ENCODE assay signal across 10 cellular contexts in genomic region chr12:19894803-19895202, GRCh38.
A peak's percentile ranks its signal among the peaks of the same experiment; 100 is the strongest.
DNase-seq lines count a peak whose midpoint lies in the region; ATAC-seq and TF ChIP-seq lines count a peak whose summit lies in the region.
"Had no signal": no experiment of that assay in that cellular context is flagged by ENCODE, and none has a peak within 500 bp of the region (broad histone marks: within the 10 kb centered on the region; RNA-seq: fewer than 3 reads in every experiment).

No MANE protein-coding gene starts in this region.

- H3K36me3 ChIP-seq in ascending aorta (no peaks in the 10 kb centered on the region), HAP-1 (replicated peaks) (no peaks in the 10 kb centered on the region)

- DNase-seq in GM12864 (ENCODE audit: low read depth), result peak; percentile 24
- no peak for DNase-seq in ascending aorta (ENCODE audit: low spot score in 2 of 2)
- no peak for DNase-seq in HAP-1 (ENCODE audit: low spot score in 2 of 2)
- DNase-seq: activated naive CD8-positive, alpha-beta T cell treated with anti-CD3 and anti-CD28 coated beads, Interleukin-2, amount 10 ng/mL, durations not matched to agents 7 days and 5 days; NCI-H1436 treated with DMSO at 0.1 percent for 48 hours had no signal

- peak; percentile 92 for ATAC-seq in GM19035 (IDR thresholded peaks at IDR 0.05; ENCODE audit: unreplicated experiment)
- ATAC-seq in HG03280 (IDR thresholded peaks at IDR 0.05; ENCODE audit: unreplicated experiment), result peak; percentile 86
- ATAC-seq in GM21381 (IDR thresholded peaks at IDR 0.05; ENCODE audit: unreplicated experiment), result no peak
- no peak for ATAC-seq in HG03457 (IDR thresholded peaks at IDR 0.05; ENCODE audit: unreplicated experiment)
- ATAC-seq in HG03097 (IDR thresholded peaks at IDR 0.05; ENCODE audit: low FRiP score, unreplicated experiment), result no peak

- H3K27ac ChIP-seq in ascending aorta, result peak overlapping the region; percentile 52 to 78

- H3K4me1 ChIP-seq in ascending aorta (peaks cover 10 to 44% of the 10 kb centered on the region in 2 donors), HAP-1 (peaks cover 2% of the 10 kb centered on the region; the same call in 1 of the 2 replicates)

- in situ Hi-C loops in HAP-1 (cut with MboI; ENCODE audit: low sequenced_read_pairs), result no loop called here

- H3K9me3 ChIP-seq in ascending aorta (peaks cover 0 to 5% of the 10 kb centered on the region in 2 donors), HAP-1 (no peaks in the 10 kb centered on the region)

- intact Hi-C loops in ascending aorta (cut with DNase I), result no loop called here

- TF ChIP-seq CTCF in GM12864 (IDR thresholded peaks at IDR 0.05; ENCODE audit: low read depth, low read length, missing control alignments), result no peak
- no peak for TF ChIP-seq CTCF in ascending aorta (IDR thresholded peaks at IDR 0.05)

- no peaks in the 10 kb centered on the region for H3K27me3 ChIP-seq in ascending aorta
- no peaks in the 10 kb centered on the region for H3K27me3 ChIP-seq in HAP-1 (ENCODE audit: low read depth)

- H3K4me3 ChIP-seq in GM12864 (ENCODE audit: low read depth, low read length) (no peak overlapping the region), ascending aorta (peak overlapping the region; percentile 8), HAP-1 (no peak overlapping the region)

Comparison
In these comparisons a context has a peak if more than half of its experiments do, and no peak if none do; other contexts are left out.
1. H3K4me3 ChIP-seq: peak in ascending aorta (2 of 2); none in GM12864 (single experiment) and HAP-1 (single experiment).
2. ATAC-seq: peak in GM19035 (single experiment) and HG03280 (single experiment); none in GM21381 (single experiment), HG03457 (single experiment) and HG03097 (single experiment).